Comparison of ENCODE assay signal across 34 cellular contexts in genomic region chr4:134663742-134664141, GRCh38.
"Had no signal": no experiment of that assay in that cellular context is flagged by ENCODE, and none has a peak within 500 bp of the region (broad histone marks: within the 10 kb centered on the region; RNA-seq: fewer than 3 reads in every experiment).

No MANE protein-coding gene starts in this region.

- H3K27ac ChIP-seq: adrenal gland, ascending aorta, body of pancreas, brain microvascular endothelial cell, breast epithelium, cardiac muscle cell had no signal

- H3K36me3 ChIP-seq: adrenal gland, ascending aorta, brain microvascular endothelial cell, breast epithelium, cardiac muscle cell had no signal

- FAIRE-seq: astrocyte, bronchial epithelial cell had no signal

- ATAC-seq: activated naive CD4-positive, alpha-beta T cell treated with anti-CD3 and anti-CD28 coated beads, Interleukin-2, amount 50 U/mL, for 72 hours; activated naive CD8-positive, alpha-beta T cell treated with anti-CD3 and anti-CD28 coated beads, Interleukin-2, amount 50 U/mL, for 24 hours; activated T-cell treated with anti-CD3 and anti-CD28 coated beads, Interleukin-2, amount 50 U/mL, for 4 hours; activated T-cell treated with anti-CD3 and anti-CD28 coated beads, Interleukin-2, amount 50 U/mL, for 72 hours; activated T-helper 17 cell treated with anti-CD3 and anti-CD28 coated beads, Interleukin-2, amount 50 U/mL, for 72 hours; body of pancreas had no signal

- H3K4me3 ChIP-seq: adrenal gland, ascending aorta, body of pancreas, breast epithelium, cardiac muscle cell had no signal

- H3K9me3 ChIP-seq: adrenal gland, ascending aorta, body of pancreas had no signal

- H3K4me1 ChIP-seq: adrenal gland, ascending aorta, body of pancreas, breast epithelium had no signal

- H3K27me3 ChIP-seq: adrenal gland, ascending aorta, body of pancreas, brain microvascular endothelial cell, breast epithelium, cardiac muscle cell had no signal

- DNase-seq: activated effector memory CD4-positive, alpha-beta T cell treated with anti-CD3 and anti-CD28 coated beads, Interleukin-2, amount 50 U/mL, for 16 hours; activated effector memory CD4-positive, alpha-beta T cell treated with Interleukin-2 at 50 U/mL for 16 hours; activated gamma-delta T cell; activated gamma-delta T cell treated with Interleukin-2 at 50 U/mL for 16 hours; activated naive CD4-positive, alpha-beta T cell; activated naive CD4-positive, alpha-beta T cell treated with anti-CD3 and anti-CD28 coated beads for 36 hours; activated naive CD4-positive, alpha-beta T cell treated with anti-CD3 and anti-CD28 coated beads, Interleukin-2, amount 10 ng/mL, durations not matched to agents 7 days and 5 days; activated naive CD4-positive, alpha-beta T cell treated with anti-CD3 and anti-CD28 coated beads, Interleukin-2, amount 50 U/mL, for 16 hours; activated naive CD4-positive, alpha-beta T cell treated with Interleukin-2 at 50 U/mL for 16 hours; activated naive CD8-positive, alpha-beta T cell treated with anti-CD3 and anti-CD28 coated beads for 36 hours; activated naive CD8-positive, alpha-beta T cell treated with anti-CD3 and anti-CD28 coated beads, Interleukin-2, amount 10 ng/mL, durations not matched to agents 7 days and 5 days; activated naive CD8-positive, alpha-beta T cell treated with anti-CD3 and anti-CD28 coated beads, Interleukin-2, amount 50 U/mL, for 24 hours; activated T-cell treated with anti-CD3 and anti-CD28 coated beads, Interleukin-2, amount 50 U/mL, for 1 hour; activated T-cell treated with anti-CD3 and anti-CD28 coated beads, Interleukin-2, amount 50 U/mL, for 24 hours; activated T-cell treated with anti-CD3 and anti-CD28 coated beads, Interleukin-2, amount 50 U/mL, for 4 hours; activated T-cell treated with anti-CD3 and anti-CD28 coated beads, Interleukin-2, amount 50 U/mL, for 48 hours; activated T-cell treated with anti-CD3 and anti-CD28 coated beads, Interleukin-2, amount 50 U/mL, for 72 hours; adrenal gland; amniotic stem cell; amygdala; anterior cingulate cortex; aorta; body of pancreas; brain microvascular endothelial cell; caudate nucleus; central memory CD4-positive, alpha-beta T cell; cerebellar nuclear complex had no signal
